In the genomic region with DNA sequence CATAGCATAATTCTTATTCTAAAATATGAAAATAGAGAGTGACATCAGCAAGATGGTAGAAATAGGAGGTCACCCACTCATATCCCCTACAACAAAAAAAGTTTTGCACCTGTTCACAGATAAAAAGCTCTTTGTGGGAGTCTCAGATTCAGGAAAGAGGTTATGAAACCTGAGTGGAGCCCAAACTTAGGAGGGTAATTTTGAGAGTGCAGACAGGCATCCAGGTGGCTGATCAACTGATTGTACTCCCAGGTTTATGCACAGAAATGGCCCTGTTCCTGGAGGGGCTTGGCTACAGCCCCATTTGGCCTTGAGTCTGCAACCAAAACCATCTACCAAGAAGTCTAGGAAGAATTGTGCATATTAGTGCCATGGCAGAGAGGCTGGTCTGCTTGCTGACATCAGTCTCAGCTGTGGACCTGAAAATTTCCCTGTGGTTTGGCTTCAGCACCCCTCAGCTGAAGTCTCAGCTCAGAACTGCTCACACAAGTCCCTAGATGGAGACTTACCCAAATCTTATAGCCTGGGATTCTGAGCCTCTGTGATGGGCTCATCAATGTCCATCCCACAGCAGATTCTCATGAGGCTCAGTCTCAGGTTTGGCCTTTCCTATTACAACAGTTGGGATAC, we compare ENCODE assay signal across 18 cellular contexts.
DNase-seq lines count a peak whose midpoint lies in the region; ATAC-seq, FAIRE-seq and TF ChIP-seq lines count a peak whose summit lies in the region.
"Had no signal": no experiment of that assay in that cellular context is flagged by ENCODE, and none has a peak within 500 bp of the region (broad histone marks: within the 10 kb centered on the region; RNA-seq: fewer than 3 reads in every experiment).

No MANE protein-coding gene starts in this region.

- peak overlapping the region; percentile 71 for H3K27ac ChIP-seq in MM.1S (ENCODE audit: low read length)

- H3K9me3 ChIP-seq in MM.1S (replicated peaks; ENCODE audit: insufficient read depth, low read length) = no peaks in the 10 kb centered on the region

- peaks cover 10% of the 10 kb centered on the region for H3F3A ChIP-seq in MM.1S (ENCODE audit: insufficient read depth, low read length)

- H3K27me3 ChIP-seq in MM.1S (replicated peaks; ENCODE audit: insufficient read depth, low read length) = no peaks in the 10 kb centered on the region

- no peaks in the 10 kb centered on the region for H3K79me2 ChIP-seq in MM.1S (ENCODE audit: low read length)

- peaks cover 20% of the 10 kb centered on the region for H3K4me1 ChIP-seq in MM.1S (ENCODE audit: low read length)

- TF ChIP-seq CTCF in MM.1S (IDR thresholded peaks at IDR 0.05; ENCODE audit: low read length) = no peak

- peak; percentile 40 for FAIRE-seq in GM12892 (lab: Jason Lieb, UNC)
- FAIRE-seq: G401.6, GM19239 had no signal

- H3K9ac ChIP-seq in MM.1S (ENCODE audit: low read length) = peak overlapping the region; percentile 5; the same call in 1 of the 2 replicates

- H3K36me3 ChIP-seq in MM.1S (replicated peaks; ENCODE audit: insufficient read depth, low read length) = no peaks in the 10 kb centered on the region

- no peaks in the 10 kb centered on the region for H3K9me2 ChIP-seq in MM.1S (replicated peaks; ENCODE audit: insufficient read depth, low read length)

- ATAC-seq in GM19328 (IDR thresholded peaks at IDR 0.05; ENCODE audit: unreplicated experiment) = peak; percentile 57
- ATAC-seq in HG02852 (IDR thresholded peaks at IDR 0.05; ENCODE audit: unreplicated experiment) = peak; percentile 83
- ATAC-seq: GM23338 had no signal

- TF ChIP-seq POLR2A in GM12892 (IDR thresholded peaks at IDR 0.05; ENCODE audit: low read depth, low read length) = no peak

- DNase-seq in GM12892 (ENCODE audit: insufficient read length) (no peak), MM.1S (peak; percentile 68), medulla oblongata (ENCODE audit: extremely low spot score) (no peak)
- DNase-seq in stimulated activated naive CD4-positive, alpha-beta T cell (lab: John Stamatoyannopoulos, UW) = no peak
- DNase-seq in activated CD8-positive, alpha-beta memory T cell treated with anti-CD3 and anti-CD28 coated beads, Interleukin-2, amount 50 U/mL, for 48 hours = no peak
- DNase-seq in stimulated activated CD4-positive, alpha-beta T cell treated with anti-CD3 and anti-CD28 coated beads, Interleukin-4, amount 100 ng/mL, for 4 hours = no peak
- DNase-seq: C1 segment of cervical spinal cord; DND-41; Kasumi-1; NCI-H1105 treated with DMSO at 0.1 percent for 48 hours; NCI-H1694 treated with DMSO at 0.1 percent for 48 hours; NCI-H69; NK-92 treated with Interleukin-12 subunit alpha and Interleukin-12 subunit beta, amount 100 ng/mL, for 24 hours had no signal

- H2AFZ ChIP-seq in MM.1S (ENCODE audit: low read length) = peak overlapping the region; percentile 22; the same call in 1 of the 2 replicates
- H2AFZ ChIP-seq: GM23338 had no signal

- H4K20me1 ChIP-seq in MM.1S (ENCODE audit: insufficient read depth, low read length) = no peaks in the 10 kb centered on the region

- H3K4me2 ChIP-seq in MM.1S (ENCODE audit: low read depth, low read length) = peak overlapping the region; percentile 48; the same call in 1 of the 2 replicates
- H3K4me2 ChIP-seq: GM23338 had no signal

- H3K4me3 ChIP-seq in MM.1S (ENCODE audit: low read length) = no peak overlapping the region
- H3K4me3 ChIP-seq: GM23338 had no signal
